ENCODE assay signal across 14 cellular contexts in the genomic region with DNA sequence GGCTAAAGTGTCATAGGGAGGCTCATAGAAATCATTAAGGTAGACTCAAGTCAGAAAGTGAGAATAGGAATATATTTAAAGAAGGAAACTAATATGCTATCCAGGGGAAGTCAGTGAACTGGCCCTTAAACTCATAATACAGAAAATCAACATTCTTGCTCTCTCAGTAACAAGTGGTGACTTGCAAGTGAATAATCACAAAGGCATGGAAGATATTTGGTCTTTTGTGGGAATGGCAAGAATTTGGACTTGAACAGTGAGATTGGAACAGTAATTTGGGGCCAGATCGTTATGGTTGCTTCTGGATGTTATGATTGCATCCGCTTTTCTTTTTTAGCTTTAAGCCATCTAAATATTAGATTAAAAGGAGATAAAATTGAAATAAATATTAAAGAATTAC.
DNase-seq lines count a peak whose midpoint lies in the region; ATAC-seq, FAIRE-seq and TF ChIP-seq lines count a peak whose summit lies in the region.
"Had no signal": no experiment of that assay in that cellular context is flagged by ENCODE, and none has a peak within 500 bp of the region (broad histone marks: within the 10 kb centered on the region; RNA-seq: fewer than 3 reads in every experiment).

No MANE protein-coding gene starts in this region.

- H3K27ac Mint-ChIP-seq in activated T-helper 1 cell treated with anti-CD3 and anti-CD28 coated beads, Interleukin-12 subunit alpha, Interleukin-12 subunit beta, Interleukin-2, Interleukin-4 antibody, amounts not matched to agents 30 ng/mL and 10 ng/mL and 1 ng/mL, durations not matched to agents 14 hours and 24 hours and 36 hours: no peak overlapping the region

- peaks cover 6% of the 10 kb centered on the region for H3K9me3 Mint-ChIP-seq in activated T-helper 1 cell treated with anti-CD3 and anti-CD28 coated beads, Interleukin-12 subunit alpha, Interleukin-12 subunit beta, Interleukin-2, Interleukin-4 antibody, amounts not matched to agents 30 ng/mL and 10 ng/mL and 1 ng/mL, durations not matched to agents 14 hours and 24 hours and 36 hours

- H3K79me2 ChIP-seq in mammary epithelial cell (ENCODE audit: insufficient read depth, low read length): no peaks in the 10 kb centered on the region

- TF ChIP-seq POLR2A in esophagus muscularis mucosa (IDR thresholded peaks at IDR 0.05; ENCODE audit: low read depth): no peak

- ATAC-seq in GM19328 (IDR thresholded peaks at IDR 0.05; ENCODE audit: unreplicated experiment) (no peak), esophagus mucosa (no peak)

- H3K27ac ChIP-seq in mammary epithelial cell (ENCODE audit: insufficient read depth, low read depth, low read length) (peak overlapping the region; percentile 35), esophagus muscularis mucosa (replicated peaks in 1 of 4) (no peak overlapping the region)

- H3K4me1 Mint-ChIP-seq in activated T-helper 1 cell treated with anti-CD3 and anti-CD28 coated beads, Interleukin-12 subunit alpha, Interleukin-12 subunit beta, Interleukin-2, Interleukin-4 antibody, amounts not matched to agents 30 ng/mL and 10 ng/mL and 1 ng/mL, durations not matched to agents 14 hours and 24 hours and 36 hours (ENCODE audit: low read depth): no peaks in the 10 kb centered on the region

- TF ChIP-seq EP300 in esophagus muscularis mucosa (IDR thresholded peaks at IDR 0.05): no peak

- H2AFZ ChIP-seq in mammary epithelial cell (ENCODE audit: low read depth, low read length): no peak overlapping the region

- H3K4me3 Mint-ChIP-seq in activated T-helper 1 cell treated with anti-CD3 and anti-CD28 coated beads, Interleukin-12 subunit alpha, Interleukin-12 subunit beta, Interleukin-2, Interleukin-4 antibody, amounts not matched to agents 30 ng/mL and 10 ng/mL and 1 ng/mL, durations not matched to agents 14 hours and 24 hours and 36 hours: no peak overlapping the region

- H3K27me3 ChIP-seq in mammary epithelial cell (ENCODE audit: insufficient read depth, low read length) (no peaks in the 10 kb centered on the region), esophagus muscularis mucosa (no peaks in the 10 kb centered on the region)

- 44% methylated on average over 2 of the region's 2 CpGs for WGBS in mammary epithelial cell (ENCODE audit: low coverage, missing lambda C conversion rate)
- 90% methylated on average over 2 of the region's 2 CpGs for WGBS in esophagus muscularis mucosa

- peak; percentile 70 for DNase-seq in AG08395 (ENCODE audit: low spot score)
- peak; percentile 51 for DNase-seq in HTR-8/SVneo (ENCODE audit: insufficient read length, low spot score)
- DNase-seq in mammary epithelial cell: peak; percentile 65
- peak; percentile 74 for DNase-seq in kidney tubule cell (ENCODE audit: low spot score)
- no peak for DNase-seq in esophagus muscularis mucosa (ENCODE audit: extremely low spot score)
- no peak for DNase-seq in activated T-helper 1 cell treated with anti-CD3 and anti-CD28 coated beads, Interleukin-12 subunit alpha, Interleukin-12 subunit beta, Interleukin-2, Interleukin-4 antibody, amounts not matched to agents 30 ng/mL and 10 ng/mL and 1 ng/mL, durations not matched to agents 14 hours and 24 hours and 36 hours (ENCODE audit: low spot score)
- DNase-seq: C1 segment of cervical spinal cord; effector CD4-positive, alpha-beta T cell; GDM1; hypothalamus; NCI-H2081 had no signal

- H3K4me3 ChIP-seq in mammary epithelial cell (replicated peaks in 1 of 3; ENCODE audit: insufficient read depth in 1 of 3, low read depth in 2 of 3, low read length in 3 of 3) (peak overlapping the region in 2 of 3 experiments; percentile 2 to 11), esophagus muscularis mucosa (no peak overlapping the region)
- H3K4me3 ChIP-seq: lung had no signal

- no peaks in the 10 kb centered on the region for H4K20me1 ChIP-seq in mammary epithelial cell (ENCODE audit: insufficient read depth, low read length)

- H3K4me2 ChIP-seq in mammary epithelial cell (ENCODE audit: insufficient read depth, low read depth, low read length): peak overlapping the region; percentile 75

- dilution Hi-C loops in mammary epithelial cell (cut with HindIII; ENCODE audit: low sequenced_read_pairs): no loop called here

- TF ChIP-seq CTCF in mammary epithelial cell (conservative IDR thresholded peaks at IDR 0.05 in 1 of 2, IDR thresholded peaks at IDR 0.05 in 1 of 2; ENCODE audit: extremely low read depth in 1 of 2, insufficient read depth in 1 of 2, low read depth in 1 of 2, low read length in 2 of 2) (no peak), esophagus muscularis mucosa (IDR thresholded peaks at IDR 0.05) (no peak)

- no peak for FAIRE-seq in HTR-8/SVneo (lab: Jason Lieb, UNC)

- H3K36me3 Mint-ChIP-seq in activated T-helper 1 cell treated with anti-CD3 and anti-CD28 coated beads, Interleukin-12 subunit alpha, Interleukin-12 subunit beta, Interleukin-2, Interleukin-4 antibody, amounts not matched to agents 30 ng/mL and 10 ng/mL and 1 ng/mL, durations not matched to agents 14 hours and 24 hours and 36 hours (ENCODE audit: low read depth): no peaks in the 10 kb centered on the region

- no peaks in the 10 kb centered on the region for H3K9me3 ChIP-seq in mammary epithelial cell (replicated peaks; ENCODE audit: insufficient read depth, low read length)
- peaks cover 0 to 7% (median 0%) of the 10 kb centered on the region in 4 donors for H3K9me3 ChIP-seq in esophagus muscularis mucosa

- no peak overlapping the region for H3K9ac ChIP-seq in mammary epithelial cell (ENCODE audit: insufficient read depth, low read length)

- in situ Hi-C loops in mammary epithelial cell (cut with MboI; ENCODE audit: low sequenced_read_pairs in 2 of 2): no loop called here

- peaks cover 19% of the 10 kb centered on the region for H3K4me1 ChIP-seq in mammary epithelial cell (ENCODE audit: insufficient read depth, low read length)
- no peaks in the 10 kb centered on the region for H3K4me1 ChIP-seq in esophagus muscularis mucosa

- no TSS peak for BruUV-seq in mammary epithelial cell (replicated peaks; lab: Mats Ljungman, UMichigan)

- H3K36me3 ChIP-seq in mammary epithelial cell (ENCODE audit: insufficient read depth, low read length) (peaks cover 2% of the 10 kb centered on the region), esophagus muscularis mucosa (peaks cover 5 to 45% (median 9%) of the 10 kb centered on the region in 4 donors)

- H3K27me3 Mint-ChIP-seq in activated T-helper 1 cell treated with anti-CD3 and anti-CD28 coated beads, Interleukin-12 subunit alpha, Interleukin-12 subunit beta, Interleukin-2, Interleukin-4 antibody, amounts not matched to agents 30 ng/mL and 10 ng/mL and 1 ng/mL, durations not matched to agents 14 hours and 24 hours and 36 hours (ENCODE audit: insufficient read depth): no peaks in the 10 kb centered on the region

- intact Hi-C loops in mammary epithelial cell (cut with micrococcal nuclease) (no loop called here), esophagus muscularis mucosa (cut with DNase I) (no loop called here)
- intact Hi-C loops in activated T-helper 1 cell treated with anti-CD3 and anti-CD28 coated beads, Interleukin-12 subunit alpha, Interleukin-12 subunit beta, Interleukin-2, Interleukin-4 antibody, amounts not matched to agents 30 ng/mL and 10 ng/mL and 1 ng/mL, durations not matched to agents 14 hours and 24 hours and 36 hours (cut with micrococcal nuclease): no loop called here

- CTCF ChIA-PET in mammary epithelial cell (lab: Charles Lee; ENCODE audit: low non-redundant PET): no interaction called here

Comparison
In these comparisons a context has a peak if more than half of its experiments do, and no peak if none do; other contexts are left out.
1. DNase-seq: peak in AG08395 (single experiment), HTR-8/SVneo (single experiment), mammary epithelial cell (single experiment) and kidney tubule cell (single experiment); none in esophagus muscularis mucosa (single experiment) and activated T-helper 1 cell treated with anti-CD3 and anti-CD28 coated beads, Interleukin-12 subunit alpha, Interleukin-12 subunit beta, Interleukin-2, Interleukin-4 antibody, amounts not matched to agents 30 ng/mL and 10 ng/mL and 1 ng/mL, durations not matched to agents 14 hours and 24 hours and 36 hours (single experiment).
2. H3K4me3 ChIP-seq: peak in mammary epithelial cell (2 of 3); none in esophagus muscularis mucosa (0 of 4).